In the genomic region with DNA sequence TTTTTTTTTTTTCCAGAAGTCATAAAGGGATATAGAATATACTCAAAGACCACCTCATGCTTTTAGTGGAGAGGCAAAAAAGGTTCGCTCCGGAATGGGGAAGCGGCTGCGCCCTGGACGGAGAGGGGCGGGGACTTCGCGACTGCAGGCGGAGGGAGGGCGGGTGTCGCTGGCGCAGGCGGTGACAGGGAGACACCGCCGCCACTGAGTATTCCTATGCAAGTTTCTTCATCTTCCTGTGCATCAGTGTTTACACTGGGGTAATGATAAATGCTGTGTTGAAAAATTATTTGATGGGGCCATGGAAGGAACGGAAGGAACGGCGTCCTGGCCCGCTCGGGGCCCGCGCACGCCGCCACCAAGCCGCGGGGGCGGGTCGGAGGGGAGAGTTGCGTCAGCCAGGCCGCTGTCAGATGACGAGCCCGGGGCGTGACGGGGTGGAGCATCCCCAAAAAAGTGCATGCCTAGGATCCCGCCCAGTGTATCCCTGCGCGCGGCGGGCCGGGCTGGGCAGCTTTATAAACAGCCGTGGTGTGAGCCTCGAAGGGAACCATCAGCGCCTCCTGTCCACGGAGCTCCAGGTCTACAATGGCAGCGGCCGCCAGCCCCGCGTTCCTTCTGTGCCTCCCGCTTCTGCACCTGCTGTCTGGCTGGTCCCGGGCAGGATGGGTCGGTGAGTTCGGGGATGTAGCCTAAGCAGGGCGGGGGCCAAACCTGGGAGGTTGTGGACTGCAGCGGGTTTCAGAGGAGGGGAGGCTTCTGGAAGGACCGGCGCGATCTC, we compare ENCODE assay signal across 8 cellular contexts. TPM values are rescaled to one million over a fixed set of nuclear protein-coding genes. Genes with fewer than 3 reads are reported as not detected.
DNase-seq lines count a peak whose midpoint lies in the region; ATAC-seq, FAIRE-seq and TF ChIP-seq lines count a peak whose summit lies in the region.

A gene with protein sequence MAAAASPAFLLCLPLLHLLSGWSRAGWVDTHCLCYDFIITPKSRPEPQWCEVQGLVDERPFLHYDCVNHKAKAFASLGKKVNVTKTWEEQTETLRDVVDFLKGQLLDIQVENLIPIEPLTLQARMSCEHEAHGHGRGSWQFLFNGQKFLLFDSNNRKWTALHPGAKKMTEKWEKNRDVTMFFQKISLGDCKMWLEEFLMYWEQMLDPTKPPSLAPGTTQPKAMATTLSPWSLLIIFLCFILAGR (plus strand): TSS at position 482 of the 781 bp plus-strand sequence. CDS start 107 bp downstream, at position 589.

- 59% methylated on average over 46 of the region's 57 CpGs for WGBS in HepG2 (ENCODE audit: low lambda C conversion rate)

- peak within 1 kb of the TSS; percentile 91 for H3K27ac Mint-ChIP-seq in activated CD4-positive, alpha-beta T cell treated with anti-CD3 and anti-CD28 coated beads for 36 hours

- peaks cover 22% of the 10 kb centered on the region for H3K4me1 Mint-ChIP-seq in activated CD4-positive, alpha-beta T cell treated with anti-CD3 and anti-CD28 coated beads for 36 hours

- H3K27me3 ChIP-seq in DOHH2 (ENCODE audit: control insufficient read depth, low read length), result peaks cover 7% of the 10 kb centered on the region
- H3K27me3 ChIP-seq in HepG2 (ENCODE audit: control insufficient read depth in 1 of 2, insufficient read depth in 2 of 2, low read length in 2 of 2), result peaks cover 5 to 42% of the 10 kb centered on the region in 2 experiments

- no peaks in the 10 kb centered on the region for H3K9me2 ChIP-seq in DOHH2 (replicated peaks; ENCODE audit: control insufficient read depth, low read length)

- H3K36me3 ChIP-seq in DOHH2 (ENCODE audit: control insufficient read depth, low read length) (no peaks in the 10 kb centered on the region), HepG2 (replicated peaks in 1 of 2; ENCODE audit: control insufficient read depth in 1 of 2, insufficient read depth in 2 of 2, low read length in 2 of 2) (no peaks in the 10 kb centered on the region)

- no peaks in the 10 kb centered on the region for H3F3A ChIP-seq in DOHH2 (ENCODE audit: control insufficient read depth, insufficient read depth)

- CTCF ChIA-PET in activated CD4-positive, alpha-beta T cell treated with anti-CD3 and anti-CD28 coated beads for 36 hours (lab: Charles Lee), result no interaction called here
- CTCF ChIA-PET in HepG2 (lab: Yijun Ruan, JAX; ENCODE audit: low intra/inter-chr PET ratio, low total read pairs), result no interaction called here

- intact Hi-C loops in activated CD4-positive, alpha-beta T cell treated with anti-CD3 and anti-CD28 coated beads for 36 hours (cut with DNase I, micrococcal nuclease), result loop anchor here (1.0 to 5.0 kb wide), 10 partner anchors 21 to 903 kb away; partner anchors contain the start of genes NUP43 (in 2 of the 2), PCMT1 (in 2 of the 2), GINM1 (in 1 of the 2) and LRP11 (in 1 of the 2)
- intact Hi-C loops in HepG2 (cut with micrococcal nuclease; ENCODE audit: unreplicated experiment), result no loop called here

- TF ChIP-seq CTCF in DOHH2 (IDR thresholded peaks at IDR 0.05; ENCODE audit: low read depth, low read length, poor library complexity, severe bottlenecking) (no peak), HepG2 (CRISPR knock-in tag; IDR thresholded peaks at IDR 0.05) (0 out of 2 replicates have a peak, but pooled peaks have one; percentile 3)

- FAIRE-seq in HepG2 (lab: Jason Lieb, UNC), result no peak

- TF ChIP-seq POLR2A in HepG2 (IDR thresholded peaks at IDR 0.05; ENCODE audit: insufficient read depth in 1 of 2, low read depth in 2 of 2, low read length in 2 of 2), result no peak

- H3K4me3 Mint-ChIP-seq in activated CD4-positive, alpha-beta T cell treated with anti-CD3 and anti-CD28 coated beads for 36 hours, result peak within 1 kb of the TSS; percentile 77

- BruUV-seq in HepG2 (replicated peaks; lab: Mats Ljungman, UMichigan), result no TSS peak

- H3K9me3 Mint-ChIP-seq in activated CD4-positive, alpha-beta T cell treated with anti-CD3 and anti-CD28 coated beads for 36 hours (ENCODE audit: low read depth), result no peaks in the 10 kb centered on the region

- H2AFZ ChIP-seq in HepG2 (ENCODE audit: low read length), result no peak within 1 kb of the TSS

- POLR2A ChIA-PET in activated CD4-positive, alpha-beta T cell treated with anti-CD3 and anti-CD28 coated beads for 36 hours (lab: Charles Lee), result no interaction called here
- POLR2A ChIA-PET in HepG2 (lab: Yijun Ruan, JAX), result no interaction called here

- H3K9ac ChIP-seq in HepG2 (ENCODE audit: insufficient read depth, low read depth, low read length), result no peak within 1 kb of the TSS

- H3K4me3 ChIP-seq in DOHH2 (ENCODE audit: low read length), result peak within 1 kb of the TSS; percentile 61
- H3K4me3 ChIP-seq in HepG2 (replicated peaks in 1 of 3; ENCODE audit: insufficient read depth in 1 of 3, low read depth in 2 of 3, low read length in 3 of 3), result peak within 1 kb of the TSS; percentile 17 to 48 (median 34); a peak in 3 of 6 replicates

- H4K20me1 ChIP-seq in DOHH2 (ENCODE audit: control insufficient read depth, insufficient read depth, low read depth, low read length) (no peaks in the 10 kb centered on the region), HepG2 (ENCODE audit: insufficient read depth, low read length) (no peaks in the 10 kb centered on the region)

- in situ Hi-C loops in HepG2 (cut with HindIII; ENCODE audit: extremely low pct_ligation_motif_present, low pct_unique_long_range_greater_than_20kb), result no loop called here

- TF ChIP-seq RAD21 in HepG2 (CRISPR knock-in tag; IDR thresholded peaks at IDR 0.05), result no peak

- ATAC-seq in HG02884 (IDR thresholded peaks at IDR 0.05; ENCODE audit: unreplicated experiment), result peak; percentile 63
- peak; percentile 76 for ATAC-seq in activated CD4-positive, alpha-beta T cell treated with anti-CD3 and anti-CD28 coated beads for 36 hours
- ATAC-seq in HepG2, result peak; percentile 42
- no peak for ATAC-seq in GM18870 (IDR thresholded peaks at IDR 0.05; ENCODE audit: unreplicated experiment)

- no peaks in the 10 kb centered on the region for H3K36me3 Mint-ChIP-seq in activated CD4-positive, alpha-beta T cell treated with anti-CD3 and anti-CD28 coated beads for 36 hours (ENCODE audit: low read depth)

- no peak for TF ChIP-seq EP300 in HepG2 (IDR thresholded peaks at IDR 0.05; ENCODE audit: low read depth in 2 of 2, low read length in 2 of 2)
- TF ChIP-seq EP300 in HepG2 (CRISPR knock-in tag; IDR thresholded peaks at IDR 0.05; ENCODE audit: borderline replicate concordance), result no peak

- 0 out of 2 replicates have a peak, but pooled peaks cover 4% of the 10 kb centered on the region for H3K4me1 ChIP-seq in DOHH2 (ENCODE audit: control insufficient read depth, low read length)
- peaks cover 4% of the 10 kb centered on the region; the same call in 1 of the 2 replicates for H3K4me1 ChIP-seq in HepG2 (ENCODE audit: insufficient read depth, low read length)

- peaks cover 69% of the 10 kb centered on the region for H3K27me3 Mint-ChIP-seq in activated CD4-positive, alpha-beta T cell treated with anti-CD3 and anti-CD28 coated beads for 36 hours

- DNase-seq in NCI-H345 treated with DMSO at 0.1 percent for 48 hours (lab: John Stamatoyannopoulos, UW; ENCODE audit: unreplicated experiment), result peak; percentile 80
- DNase-seq in activated CD4-positive, alpha-beta T cell treated with anti-CD3 and anti-CD28 coated beads for 36 hours, result peak; percentile 93
- DNase-seq in dedifferentiated amniotic fluid mesenchymal stem cell (ENCODE audit: extremely low spot score), result peak; percentile 40
- DNase-seq in HepG2 (ENCODE audit: low spot score), result no peak
- DNase-seq in stimulated activated CD4-positive, alpha-beta T cell treated with anti-CD3 and anti-CD28 coated beads, Interleukin-2, amount 100 ng/mL, for 48 hours, result peak; percentile 66 to 83

- peak within 1 kb of the TSS; percentile 52 for H3K4me2 ChIP-seq in DOHH2 (ENCODE audit: low read length)
- peak within 1 kb of the TSS; percentile 49 for H3K4me2 ChIP-seq in HepG2 (ENCODE audit: low read depth, low read length)

- H3K79me2 ChIP-seq in DOHH2 (ENCODE audit: control insufficient read depth, low read length) (no peaks in the 10 kb centered on the region), HepG2 (ENCODE audit: insufficient read depth, low read length) (no peaks in the 10 kb centered on the region)

- no peak within 1 kb of the TSS for H3K27ac ChIP-seq in DOHH2 (ENCODE audit: low read depth, low read length)
- H3K27ac ChIP-seq in HepG2 (ENCODE audit: extremely low read length, insufficient read depth, low read length), result no peak within 1 kb of the TSS

- H3K9me3 ChIP-seq in DOHH2 (ENCODE audit: control insufficient read depth, insufficient read depth, low read length) (peaks cover 5% of the 10 kb centered on the region; the same call in 1 of the 2 replicates), HepG2 (ENCODE audit: low read length) (no peaks in the 10 kb centered on the region)

TF ChIP-seq in HepG2, 621 proteins besides CTCF, POLR2A, EP300 and RAD21 (continues in another document):
- TF ChIP-seq ZNF143 (CRISPR knock-in tag; IDR thresholded peaks at IDR 0.05) (no peak), RXRA (CRISPR knock-in tag; IDR thresholded peaks at IDR 0.05) (no peak)

RNA-seq across cellular contexts. Expression of the gene that starts here (rescaled TPM):
- 1 to 10 TPM; 2.7 to 5.0 TPM for total RNA-seq in activated CD4-positive, alpha-beta T cell treated with anti-CD3 and anti-CD28 coated beads for 36 hours
- 0.04 TPM in 1 of 2 replicates, not detected in the other for total RNA-seq in HepG2 (2016; rRNA removed; fragmentation: Illumina TruSeq; extraction: Trizol)
- not detected in 2 replicates for total RNA-seq in HepG2 (2016; cell fraction: cytosol; rRNA removed; fragmentation: Illumina TruSeq; extraction: Trizol; ENCODE audit: low read depth)
- total RNA-seq in HepG2 (2016; cell fraction: insoluble cytoplasmic fraction; rRNA removed; fragmentation: Illumina TruSeq; extraction: Trizol), result 0.06 TPM in 1 of 2 replicates, not detected in the other
- total RNA-seq in HepG2 (2016; cell fraction: membrane; rRNA removed; fragmentation: Illumina TruSeq; extraction: Trizol), result not detected in 2 replicates
- 0.12 TPM in 1 of 2 replicates, not detected in the other for total RNA-seq in HepG2 (2016; cell fraction: nucleus; rRNA removed; fragmentation: Illumina TruSeq; extraction: Trizol)
- 0.08 and 0.09 TPM in 2 replicates for polyA plus RNA-seq in HepG2 (2011; rRNA removed)
- 0.11 and 0.13 TPM in 2 replicates for polyA plus RNA-seq in HepG2 (2011; cell fraction: cytosol; rRNA removed)
- 0.05 and 0.10 TPM in 2 replicates for polyA plus RNA-seq in HepG2 (2011; cell fraction: nucleus; rRNA removed)
- polyA plus RNA-seq in HepG2 (2012), result 0.27 and 0.39 TPM in 2 replicates
- not detected in 2 replicates for polyA plus RNA-seq in HepG2 (2016; cell fraction: cytosol; fragmentation: Illumina TruSeq; extraction: Trizol; ENCODE audit: low read depth)
- 0.09 TPM in 1 of 2 replicates, not detected in the other for polyA plus RNA-seq in HepG2 (2016; cell fraction: insoluble cytoplasmic fraction; fragmentation: Illumina TruSeq; extraction: Trizol; ENCODE audit: low read depth)
- not detected in 2 replicates for polyA plus RNA-seq in HepG2 (2016; cell fraction: membrane; fragmentation: Illumina TruSeq; extraction: Trizol; ENCODE audit: low read depth)
- 0.16 TPM in 1 of 2 replicates, not detected in the other for polyA plus RNA-seq in HepG2 (2016; cell fraction: nucleus; fragmentation: Illumina TruSeq; extraction: Trizol; ENCODE audit: insufficient read depth, low read depth)
- 0.06 and 0.21 TPM in 2 replicates for polyA minus RNA-seq in HepG2 (2011; rRNA and poly(A)+ RNA removed; ENCODE audit: low replicate concordance)
- not detected in 2 replicates for polyA minus RNA-seq in HepG2 (2011; cell fraction: cytosol; rRNA and poly(A)+ RNA removed)
- 0.12 and 0.13 TPM in 2 replicates for polyA minus RNA-seq in HepG2 (2011; cell fraction: nucleus; rRNA and poly(A)+ RNA removed)

Comparison
In these comparisons a context has a peak if more than half of its experiments do, and no peak if none do; other contexts are left out.
1. Peak in ATAC-seq, H3K4me3 ChIP-seq and H3K4me2 ChIP-seq in HepG2; RNA of the gene not detected or under 1 TPM.